ENCODE assay signal across 17 cellular contexts in genomic region chr6:38080889-38081288, GRCh38.
DNase-seq lines count a peak whose midpoint lies in the region; ATAC-seq, FAIRE-seq and TF ChIP-seq lines count a peak whose summit lies in the region.
"Had no signal": no experiment of that assay in that cellular context is flagged by ENCODE, and none has a peak within 500 bp of the region (broad histone marks: within the 10 kb centered on the region; RNA-seq: fewer than 3 reads in every experiment).

No MANE protein-coding gene starts in this region.

- no peak for TF ChIP-seq EP300 in A549 (IDR thresholded peaks at IDR 0.05)
- TF ChIP-seq EP300 in Ishikawa (IDR thresholded peaks at IDR 0.05; ENCODE audit: borderline replicate concordance) = no peak
- TF ChIP-seq EP300 in K562 (IDR thresholded peaks at IDR 0.05; ENCODE audit: low read length) = no peak

- WGBS in A549 (ENCODE audit: missing lambda C conversion rate) = 76% methylated on average over 2 of the region's 2 CpGs
- WGBS in K562 (ENCODE audit: insufficient coverage, low coverage, missing lambda C conversion rate) = 73% methylated on average over 2 of the region's 2 CpGs
- WGBS in hepatocyte (ENCODE audit: low lambda C conversion rate, missing lambda C conversion rate) = 71% methylated on average over 2 of the region's 2 CpGs

- ATAC-seq in A549 = no peak
- ATAC-seq in K562 = no peak
- ATAC-seq in GM19467 (IDR thresholded peaks at IDR 0.05; ENCODE audit: unreplicated experiment) = no peak
- ATAC-seq in HG03039 (IDR thresholded peaks at IDR 0.05; ENCODE audit: unreplicated experiment) = no peak
- ATAC-seq in HG02678 (IDR thresholded peaks at IDR 0.05; ENCODE audit: unreplicated experiment) = no peak
- ATAC-seq: foreskin keratinocyte; left ventricle myocardium superior; naive thymus-derived CD8-positive, alpha-beta T cell had no signal

- no peak overlapping the region for H3K4me3 ChIP-seq in A549
- no peak overlapping the region for H3K4me3 ChIP-seq in K562
- H3K4me3 ChIP-seq in hepatocyte = no peak overlapping the region
- H3K4me3 ChIP-seq: dorsolateral prefrontal cortex, suprapubic skin had no signal

- no peaks in the 10 kb centered on the region for H3K9me2 ChIP-seq in hepatocyte (replicated peaks; ENCODE audit: insufficient read depth)

- no peak for TF ChIP-seq CTCF in A549 (IDR thresholded peaks at IDR 0.05)
- TF ChIP-seq CTCF in K562 (IDR thresholded peaks at IDR 0.05 in 2 of 3, conservative IDR thresholded peaks at IDR 0.05 in 1 of 3; ENCODE audit: insufficient read depth in 2 of 3, low read depth in 1 of 3, low read length in 3 of 3) = no peak
- TF ChIP-seq CTCF in hepatocyte (IDR thresholded peaks at IDR 0.05; ENCODE audit: poor library complexity) = no peak

- H3K27me3 ChIP-seq in K562 (ENCODE audit: control insufficient read depth in 2 of 2, insufficient read depth in 2 of 2, low read length in 2 of 2) (no peaks in the 10 kb centered on the region), hepatocyte (no peaks in the 10 kb centered on the region)
- H3K27me3 ChIP-seq: dorsolateral prefrontal cortex, foreskin keratinocyte, suprapubic skin had no signal

- POLR2A ChIA-PET in A549 (lab: Yijun Ruan, JAX) (no interaction called here), K562 (lab: Yijun Ruan, JAX) (interaction anchor here (0.9 kb wide), 1 partner anchor 13 kb away, joined by 3 read pairs; no protein-coding TSS in a partner anchor)

- intact Hi-C loops in K562 (cut with micrococcal nuclease) = no loop called here

- 0 out of 6 replicates have a peak overlapping the region, but pooled peaks of 1 of the 2 experiments have one; percentile 24 for H3K27ac ChIP-seq in A549
- H3K27ac ChIP-seq in K562 (ENCODE audit: extremely low read depth, low read depth, low read length) = no peak overlapping the region
- H3K27ac ChIP-seq in hepatocyte = peak overlapping the region; percentile 20
- H3K27ac ChIP-seq: dorsolateral prefrontal cortex, foreskin keratinocyte, suprapubic skin had no signal

- H3K4me1 ChIP-seq in A549 (peaks cover 37% of the 10 kb centered on the region), K562 (replicated peaks in 1 of 2; ENCODE audit: control insufficient read depth in 2 of 2, insufficient read depth in 2 of 2, low read length in 2 of 2) (no peaks in the 10 kb centered on the region), hepatocyte (ENCODE audit: insufficient read depth) (peaks cover 10% of the 10 kb centered on the region)
- H3K4me1 ChIP-seq: suprapubic skin had no signal

- no peaks in the 10 kb centered on the region for H3K9me3 ChIP-seq in A549
- H3K9me3 ChIP-seq in K562 (replicated peaks; ENCODE audit: control insufficient read depth, insufficient read depth, low read depth, low read length) = no peaks in the 10 kb centered on the region
- H3K9me3 ChIP-seq in hepatocyte (ENCODE audit: low read depth) = no peaks in the 10 kb centered on the region
- H3K9me3 ChIP-seq: suprapubic skin had no signal

- no TSS peak for BruUV-seq in K562 (replicated peaks; lab: Mats Ljungman, UMichigan)

- in situ Hi-C loops in K562 (cut with MboI) = no loop called here

- no peak for TF ChIP-seq RAD21 in A549 (conservative IDR thresholded peaks at IDR 0.05 in 1 of 2, IDR thresholded peaks at IDR 0.05 in 1 of 2)
- no peak for TF ChIP-seq RAD21 in Ishikawa (IDR thresholded peaks at IDR 0.05; ENCODE audit: low read depth)
- TF ChIP-seq RAD21 in K562 (CRISPR knock-in tag; conservative IDR thresholded peaks at IDR 0.05 in 1 of 2, IDR thresholded peaks at IDR 0.05 in 1 of 2) = no peak

- CTCF ChIA-PET in A549 (lab: Yijun Ruan, JAX) (interaction anchor here (0.8 to 1.4 kb wide), 2 partner anchors 39 to 290 kb away, joined by 3 to 5 read pairs; no protein-coding TSS in a partner anchor), K562 (lab: Yijun Ruan, JAX; ENCODE audit: low intra/inter-chr PET ratio) (no interaction called here)

- H3K36me3 ChIP-seq in K562 (ENCODE audit: control insufficient read depth, insufficient read depth, low read length) (0 out of 3 replicates have a peak, but pooled peaks cover 3% of the 10 kb centered on the region), hepatocyte (replicated peaks; ENCODE audit: insufficient read depth, low read depth) (no peaks in the 10 kb centered on the region)

- H3K4me2 ChIP-seq in A549 (peak overlapping the region; percentile 69), K562 (ENCODE audit: insufficient read depth, low read length) (no peak overlapping the region), hepatocyte (no peak overlapping the region)

- no peak for DNase-seq in A549 (ENCODE audit: low read depth in 1 of 2, low spot score in 1 of 2)
- DNase-seq in K562 (ENCODE audit: extremely low read depth in 1 of 4, low spot score in 3 of 4) = no peak
- DNase-seq in hepatocyte (ENCODE audit: low spot score) = peak; percentile 19
- DNase-seq in activated CD4-positive, alpha-beta T cell treated with anti-CD3 and anti-CD28 coated beads for 48 hours = no peak
- DNase-seq: activated CD4-positive, alpha-beta memory T cell treated with anti-CD3 and anti-CD28 coated beads, Interleukin-2, amount 10 ng/mL, durations not matched to agents 7 days and 5 days; amygdala; dorsolateral prefrontal cortex; left ventricle myocardium superior; MM.1S; naive thymus-derived CD8-positive, alpha-beta T cell; NCI-H2171 had no signal

- FAIRE-seq in A549 (lab: Jason Lieb, UNC) = no peak
- no peak for FAIRE-seq in K562 (lab: Jason Lieb, UNC)

- no peak overlapping the region for H2AFZ ChIP-seq in K562 (ENCODE audit: low read depth, low read length)
- H2AFZ ChIP-seq in hepatocyte = no peak overlapping the region

- no peaks in the 10 kb centered on the region for H3K9me1 ChIP-seq in K562 (ENCODE audit: control insufficient read depth, insufficient read depth, low read length)

- H3K9ac ChIP-seq in K562 (ENCODE audit: insufficient read depth in 1 of 2, low read depth in 2 of 2, low read length in 2 of 2) = no peak overlapping the region

- no peak for TF ChIP-seq POLR2A in A549 (IDR thresholded peaks at IDR 0.05; ENCODE audit: low read length)
- TF ChIP-seq POLR2A in K562 (conservative IDR thresholded peaks at IDR 0.05) = no peak

- no peaks in the 10 kb centered on the region for H3K79me2 ChIP-seq in K562 (ENCODE audit: control insufficient read depth, insufficient read depth, low read length)
- peaks cover 24% of the 10 kb centered on the region for H3K79me2 ChIP-seq in hepatocyte

- H4K20me1 ChIP-seq in K562 (replicated peaks; ENCODE audit: control insufficient read depth, insufficient read depth, low read length) = no peaks in the 10 kb centered on the region
- peaks cover 36% of the 10 kb centered on the region for H4K20me1 ChIP-seq in hepatocyte (ENCODE audit: insufficient read depth, poor library complexity, severe bottlenecking)

TF ChIP-seq in Ishikawa, 13 proteins besides CTCF, POLR2A, EP300 and RAD21:
- TF ChIP-seq CEBPB (IDR thresholded peaks at IDR 0.05) (0 out of 2 replicates have a peak, but pooled peaks have one; percentile 26), TEAD4 (IDR thresholded peaks at IDR 0.05) (0 out of 2 replicates have a peak, but pooled peaks have one; percentile 16), NFIC (IDR thresholded peaks at IDR 0.05) (0 out of 2 replicates have a peak, but pooled peaks have one; percentile 22), YY1 (IDR thresholded peaks at IDR 0.05; ENCODE audit: low read depth) (no peak), EGR1 (IDR thresholded peaks at IDR 0.05) (no peak)

TF ChIP-seq in K562, 482 proteins besides CTCF, POLR2A, EP300 and RAD21:
- TF ChIP-seq ZKSCAN1 (IDR thresholded peaks at IDR 0.05; ENCODE audit: low read depth, low read length) (peak; percentile 66), BRF1 (IDR thresholded peaks at IDR 0.05; ENCODE audit: borderline replicate concordance, extremely low read depth, insufficient read length) (no peak)
